30 cellular contexts compared by ENCODE assay signal in genomic region chr3:134772591-134772990, GRCh38. TPM values are rescaled to one million over a fixed set of nuclear protein-coding genes. Genes with fewer than 3 reads are reported as not detected.
"Had no signal": no experiment of that assay in that cellular context is flagged by ENCODE, and none has a peak within 500 bp of the region (broad histone marks: within the 10 kb centered on the region; RNA-seq: fewer than 3 reads in every experiment).

No MANE protein-coding gene starts in this region.

- H3K27me3 Mint-ChIP-seq: activated naive CD8-positive, alpha-beta T cell treated with anti-CD3 and anti-CD28 coated beads for 36 hours had no signal

- H3K36me3 Mint-ChIP-seq: activated naive CD8-positive, alpha-beta T cell treated with anti-CD3 and anti-CD28 coated beads for 36 hours; naive B cell; stimulated activated naive B cell treated with anti-CD40 and anti-IgM and Interleukin-4, amounts not matched to agents 10 μg/mL and 1 μg/mL and 100 μg/mL, for 72 hours had no signal

- H3K36me3 ChIP-seq: adrenal gland, left lung, lower lobe of right lung, pancreas, sigmoid colon, stomach, thyroid gland, upper lobe of right lung had no signal

- H3K4me2 ChIP-seq: smooth muscle cell had no signal

- ATAC-seq: activated CD8-positive, alpha-beta T cell treated with anti-CD3 and anti-CD28 coated beads, Interleukin-2, amount 10 ng/mL, durations not matched to agents 7 days and 5 days; body of pancreas; left lung; lower lobe of right lung; mucosa of descending colon; pancreas; stimulated activated naive B cell treated with anti-CD40 and anti-IgM and Interleukin-4, amounts not matched to agents 10 μg/mL and 1 μg/mL and 100 μg/mL, for 72 hours; T-helper 17 cell; upper lobe of right lung had no signal

- H3K27me3 ChIP-seq: adrenal gland, body of pancreas, left lung, pancreas, sigmoid colon, stomach, thyroid gland, upper lobe of right lung had no signal

- H3K27ac ChIP-seq: adrenal gland, body of pancreas, left lung, lower lobe of right lung, pancreas, psoas muscle, sigmoid colon, stomach, thyroid gland, upper lobe of right lung had no signal

- H3K9me3 Mint-ChIP-seq: activated naive CD4-positive, alpha-beta T cell treated with anti-CD3 and anti-CD28 coated beads for 36 hours; activated naive CD8-positive, alpha-beta T cell treated with anti-CD3 and anti-CD28 coated beads for 36 hours; naive B cell had no signal

- H3K4me3 Mint-ChIP-seq: activated CD4-positive, alpha-beta T cell treated with anti-CD3 and anti-CD28 coated beads, Interleukin-2, amount 10 ng/mL, durations not matched to agents 24 days and 14 days; activated CD8-positive, alpha-beta T cell treated with anti-CD3 and anti-CD28 coated beads, Interleukin-2, amount 10 ng/mL, durations not matched to agents 7 days and 5 days; activated naive CD4-positive, alpha-beta T cell treated with anti-CD3 and anti-CD28 coated beads for 36 hours; activated naive CD8-positive, alpha-beta T cell treated with anti-CD3 and anti-CD28 coated beads for 36 hours; naive B cell; stimulated activated naive B cell treated with anti-CD40 and anti-IgM and Interleukin-4, amounts not matched to agents 10 μg/mL and 1 μg/mL and 100 μg/mL, for 72 hours; T-helper 17 cell had no signal

- H3K27ac Mint-ChIP-seq: activated CD4-positive, alpha-beta T cell treated with anti-CD3 and anti-CD28 coated beads, Interleukin-2, amount 10 ng/mL, durations not matched to agents 24 days and 14 days; activated CD8-positive, alpha-beta T cell treated with anti-CD3 and anti-CD28 coated beads, Interleukin-2, amount 10 ng/mL, durations not matched to agents 7 days and 5 days; activated naive CD4-positive, alpha-beta T cell treated with anti-CD3 and anti-CD28 coated beads for 36 hours; activated naive CD8-positive, alpha-beta T cell treated with anti-CD3 and anti-CD28 coated beads for 36 hours; naive B cell; stimulated activated naive B cell treated with anti-CD40 and anti-IgM and Interleukin-4, amounts not matched to agents 10 μg/mL and 1 μg/mL and 100 μg/mL, for 72 hours; T-helper 17 cell had no signal

- DNase-seq: activated CD4-positive, alpha-beta T cell treated with anti-CD3 and anti-CD28 coated beads, Interleukin-2, amount 10 ng/mL, durations not matched to agents 24 days and 14 days; activated CD4-positive, CD25-positive, alpha-beta regulatory T cell treated with anti-CD3 and anti-CD28 coated beads, Interleukin-2, amount 50 U/mL, for 72 hours; activated CD8-positive, alpha-beta T cell treated with anti-CD3 and anti-CD28 coated beads, Interleukin-2, amount 10 ng/mL, durations not matched to agents 7 days and 5 days; activated effector memory CD4-positive, alpha-beta T cell treated with anti-CD3 and anti-CD28 coated beads, Interleukin-2, amount 50 U/mL, for 16 hours; activated naive CD4-positive, alpha-beta T cell treated with anti-CD3 and anti-CD28 coated beads for 36 hours; activated naive CD8-positive, alpha-beta T cell treated with anti-CD3 and anti-CD28 coated beads for 36 hours; aorta; body of pancreas; dermis blood vessel endothelial cell; effector CD8-positive, alpha-beta T cell; foreskin fibroblast; head of caudate nucleus; hypothalamus; left lung; lower lobe of right lung; mucosa of descending colon; naive B cell; pancreas; psoas muscle; sigmoid colon; stimulated activated CD4-positive, alpha-beta T cell treated with anti-CD3 and anti-CD28 coated beads, Interleukin-1b, Interleukin-23, amount 100 ng/mL, for 48 hours; stimulated activated CD4-positive, alpha-beta T cell treated with anti-CD3 and anti-CD28 coated beads, Interleukin-4, amount 100 ng/mL, for 4 hours; stimulated activated CD8-positive, alpha-beta memory T cell treated with anti-CD3 and anti-CD28 coated beads, Interleukin-4, amount 100 ng/mL, for 48 hours; stimulated activated naive B cell treated with anti-CD40 and anti-IgM and Interleukin-4, amounts not matched to agents 10 μg/mL and 1 μg/mL and 100 μg/mL, for 72 hours; stomach; T-helper 17 cell; thyroid gland; upper lobe of right lung had no signal

- H3K4me1 ChIP-seq: adrenal gland, left lung, lower lobe of right lung, psoas muscle, sigmoid colon, thyroid gland, upper lobe of right lung had no signal

- H3K9me3 ChIP-seq: adrenal gland, body of pancreas, left lung, lower lobe of right lung, mucosa of descending colon, pancreas, psoas muscle, sigmoid colon, stomach, thyroid gland, upper lobe of right lung had no signal

- H3K4me1 Mint-ChIP-seq: naive B cell; stimulated activated naive B cell treated with anti-CD40 and anti-IgM and Interleukin-4, amounts not matched to agents 10 μg/mL and 1 μg/mL and 100 μg/mL, for 72 hours had no signal

- H3K4me3 ChIP-seq: adrenal gland, body of pancreas, left lung, lower lobe of right lung, mucosa of descending colon, pancreas, psoas muscle, sigmoid colon, smooth muscle cell, stomach, thyroid gland, upper lobe of right lung had no signal

RNA-seq across cellular contexts. Expression of gene EPHB1, which starts 22.5 kb away (rescaled TPM):
- total RNA-seq: activated naive CD8-positive, alpha-beta T cell treated with anti-CD3 and anti-CD28 coated beads for 36 hours had no signal
